21 cellular contexts compared by ENCODE assay signal in the genomic region with DNA sequence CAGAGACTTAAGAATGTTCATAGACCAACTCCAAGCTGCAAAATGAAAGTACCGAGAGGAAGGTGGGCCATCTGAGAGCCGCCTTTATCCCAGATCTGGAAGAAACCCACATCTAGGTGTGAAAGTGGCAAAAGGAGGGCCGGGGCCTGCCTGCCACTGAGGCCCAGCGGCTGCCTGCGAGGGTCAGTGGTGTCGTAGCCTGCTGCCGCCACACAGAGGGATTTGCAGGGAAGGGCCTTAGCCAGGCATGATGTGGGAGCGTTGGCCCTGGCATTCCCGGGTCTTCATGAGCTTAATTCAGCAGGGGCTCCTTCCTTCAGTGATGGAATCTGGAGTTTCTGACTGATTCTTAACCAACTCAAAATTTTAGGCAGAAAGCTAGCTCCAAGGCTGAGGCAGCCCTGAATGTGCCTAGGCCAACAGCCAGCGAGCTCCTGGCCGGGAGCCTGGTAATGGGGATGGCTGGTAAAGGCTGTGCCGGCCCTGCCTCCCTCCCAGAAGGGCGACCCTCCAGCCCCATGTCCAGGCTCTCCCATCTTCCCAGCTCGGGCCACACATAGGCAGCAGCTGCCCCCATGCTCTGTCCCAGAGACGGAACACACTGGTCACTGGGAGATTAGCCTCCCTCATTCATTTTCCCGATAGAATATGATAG.
DNase-seq lines count a peak whose midpoint lies in the region; ATAC-seq and TF ChIP-seq lines count a peak whose summit lies in the region.
"Had no signal": no experiment of that assay in that cellular context is flagged by ENCODE, and none has a peak within 500 bp of the region (broad histone marks: within the 10 kb centered on the region; RNA-seq: fewer than 3 reads in every experiment).

No MANE protein-coding gene starts in this region.

- H3K27ac ChIP-seq in angular gyrus (ENCODE audit: low read depth, low read length) (peak overlapping the region; percentile 64), heart left ventricle (peak overlapping the region in 11 of 12 donors; percentile 10 to 90 (median 57)), testis (peak overlapping the region; percentile 13 to 83)
- H3K27ac ChIP-seq: cardiac muscle cell, epithelial cell of prostate had no signal

- peaks cover 5% of the 10 kb centered on the region for H3K36me3 Mint-ChIP-seq in progenitor cell of endocrine pancreas (ENCODE audit: insufficient read depth)
- H3K36me3 Mint-ChIP-seq in immature natural killer cell = no peaks in the 10 kb centered on the region
- H3K36me3 Mint-ChIP-seq: CD8-positive, alpha-beta memory T cell had no signal

- H3K27me3 ChIP-seq in heart left ventricle (no peaks in the 10 kb centered on the region), testis (no peaks in the 10 kb centered on the region)
- H3K27me3 ChIP-seq: adrenal gland, cardiac muscle cell had no signal

- H3K4me1 Mint-ChIP-seq in progenitor cell of endocrine pancreas (ENCODE audit: low read depth) (peaks cover 17% of the 10 kb centered on the region), immature natural killer cell (peaks cover 36% of the 10 kb centered on the region in 2 donors)

- ATAC-seq in heart left ventricle (peak in 2 of 4 donors; percentile 14 to 20), GM21381 (IDR thresholded peaks at IDR 0.05; ENCODE audit: unreplicated experiment) (no peak), GM19455 (IDR thresholded peaks at IDR 0.05; ENCODE audit: unreplicated experiment) (no peak)

- H3K27ac Mint-ChIP-seq in progenitor cell of endocrine pancreas = peak overlapping the region; percentile 42
- no peak overlapping the region for H3K27ac Mint-ChIP-seq in immature natural killer cell
- H3K27ac Mint-ChIP-seq: CD8-positive, alpha-beta memory T cell had no signal

- TF ChIP-seq POLR2A in heart left ventricle (IDR thresholded peaks at IDR 0.05) (no peak), testis (IDR thresholded peaks at IDR 0.05) (no peak)

- intact Hi-C loops in heart left ventricle (cut with DNase I) = no loop called here
- intact Hi-C loops in testis (cut with DNase I; ENCODE audit: low total_unique reads) = no loop called here

- DNase-seq in heart left ventricle (no peak), progenitor cell of endocrine pancreas (ENCODE audit: low spot score, unreplicated experiment) (no peak), testis (no peak), immature natural killer cell (no peak)
- no peak for DNase-seq in activated effector memory CD4-positive, alpha-beta T cell treated with anti-CD3 and anti-CD28 coated beads, Interleukin-2, amount 50 U/mL, for 16 hours
- DNase-seq: activated CD4-positive, alpha-beta T cell treated with anti-CD3 and anti-CD28 coated beads, Interleukin-2, amount 50 U/mL, for 4 hours; activated gamma-delta T cell; adrenal gland; CD8-positive, alpha-beta memory T cell; DMS53; foreskin melanocyte; KBM-7; NCI-H1694 treated with DMSO at 0.1 percent for 48 hours; NCI-H2227 treated with DMSO at 0.1 percent for 48 hours; stimulated activated CD4-positive, alpha-beta T cell treated with anti-CD3 and anti-CD28 coated beads, Interleukin-15, amount 100 ng/mL, for 24 hours; trophoblast cell had no signal

- TF ChIP-seq CTCF in heart left ventricle (IDR thresholded peaks at IDR 0.05) = no peak
- no peak for TF ChIP-seq CTCF in progenitor cell of endocrine pancreas (IDR thresholded peaks at IDR 0.05; ENCODE audit: unreplicated experiment)
- no peak for TF ChIP-seq CTCF in testis (IDR thresholded peaks at IDR 0.05)

- H3K9me3 Mint-ChIP-seq in progenitor cell of endocrine pancreas (ENCODE audit: low read depth) (no peaks in the 10 kb centered on the region), immature natural killer cell (no peaks in the 10 kb centered on the region)
- H3K9me3 Mint-ChIP-seq: CD8-positive, alpha-beta memory T cell had no signal

- no peak overlapping the region for H3K4me3 Mint-ChIP-seq in progenitor cell of endocrine pancreas (ENCODE audit: low read depth)
- H3K4me3 Mint-ChIP-seq in immature natural killer cell = no peak overlapping the region
- H3K4me3 Mint-ChIP-seq: CD8-positive, alpha-beta memory T cell had no signal

- no peaks in the 10 kb centered on the region for H3K9me3 ChIP-seq in heart left ventricle
- no peaks in the 10 kb centered on the region for H3K9me3 ChIP-seq in testis
- H3K9me3 ChIP-seq: adrenal gland had no signal

- H3K27me3 Mint-ChIP-seq in progenitor cell of endocrine pancreas (no peaks in the 10 kb centered on the region), immature natural killer cell (ENCODE audit: low read depth in 3 of 3) (peaks cover 0 to 2% (median 0%) of the 10 kb centered on the region in 3 donors)

- 83 to 90% (median 88%) methylated on average over 16 of the region's 16 CpGs for WGBS in heart left ventricle, 4 donors
- WGBS in testis, 2 donors = 78 to 83% methylated on average over 8 to 16 of the region's 16 CpGs

- peaks cover 0 to 33% (median 17%) of the 10 kb centered on the region in 12 donors for H3K4me1 ChIP-seq in heart left ventricle
- peaks cover 4% of the 10 kb centered on the region for H3K4me1 ChIP-seq in testis
- H3K4me1 ChIP-seq: adrenal gland had no signal

- no peak overlapping the region for H3K4me3 ChIP-seq in heart left ventricle
- H3K4me3 ChIP-seq in testis = no peak overlapping the region
- H3K4me3 ChIP-seq: adrenal gland, cardiac muscle cell had no signal

- H3K36me3 ChIP-seq in heart left ventricle = peaks cover 0 to 8% (median 0%) of the 10 kb centered on the region in 9 donors
- no peaks in the 10 kb centered on the region for H3K36me3 ChIP-seq in testis (ENCODE audit: low read depth, missing control alignments)
- H3K36me3 ChIP-seq: adrenal gland, cardiac muscle cell had no signal
